Comparison of ENCODE assay signal across 22 cellular contexts in the genomic region with DNA sequence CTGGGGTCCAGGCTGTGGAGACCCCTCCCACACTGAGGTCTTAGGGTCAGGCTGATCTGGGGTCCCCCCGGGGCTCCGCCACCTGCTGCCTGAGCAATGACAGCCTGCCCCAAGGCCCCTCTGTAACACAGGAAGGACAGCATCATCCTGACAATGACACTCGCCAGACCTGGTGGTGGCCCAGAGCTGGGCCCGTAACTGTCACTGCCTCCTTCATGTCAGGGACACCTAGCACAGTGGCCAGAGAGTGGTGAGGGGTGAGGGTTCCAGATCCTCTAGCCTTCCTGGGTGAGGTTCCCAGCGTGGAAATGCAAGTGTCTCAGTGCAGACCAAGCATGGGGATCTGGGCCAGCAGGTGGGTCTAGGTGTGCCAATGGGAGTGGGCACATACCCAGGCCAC. TPM values are rescaled to one million over a fixed set of nuclear protein-coding genes. Genes with fewer than 3 reads are reported as not detected.
DNase-seq lines count a peak whose midpoint lies in the region; ATAC-seq and TF ChIP-seq lines count a peak whose summit lies in the region.
"Had no signal": no experiment of that assay in that cellular context is flagged by ENCODE, and none has a peak within 500 bp of the region (broad histone marks: within the 10 kb centered on the region; RNA-seq: fewer than 3 reads in every experiment).

No MANE protein-coding gene starts in this region.

- peak; percentile 70 for ATAC-seq in Right ventricle myocardium superior (ENCODE audit: poor library complexity)
- no peak for ATAC-seq in right cardiac atrium
- no peak for ATAC-seq in T-helper 17 cell
- no peak for ATAC-seq in GM18867 (IDR thresholded peaks at IDR 0.05; ENCODE audit: unreplicated experiment)

- H3K27me3 ChIP-seq in right cardiac atrium (ENCODE audit: control insufficient read depth, insufficient read depth) (no peaks in the 10 kb centered on the region), mammary epithelial cell (ENCODE audit: insufficient read depth, low read length) (no peaks in the 10 kb centered on the region)
- H3K27me3 ChIP-seq: BE2C had no signal

- TF ChIP-seq CTCF in nephron progenitor cell (IDR thresholded peaks at IDR 0.05): no peak
- no peak for TF ChIP-seq CTCF in mammary epithelial cell (conservative IDR thresholded peaks at IDR 0.05 in 1 of 2, IDR thresholded peaks at IDR 0.05 in 1 of 2; ENCODE audit: extremely low read depth in 1 of 2, insufficient read depth in 1 of 2, low read depth in 1 of 2, low read length in 2 of 2)

- H3K9me3 ChIP-seq in right cardiac atrium (ENCODE audit: control insufficient read depth, low read length): no peaks in the 10 kb centered on the region
- no peaks in the 10 kb centered on the region for H3K9me3 ChIP-seq in T-helper 17 cell (ENCODE audit: control insufficient read depth, low read length, poor library complexity, severe bottlenecking)
- no peaks in the 10 kb centered on the region for H3K9me3 ChIP-seq in mammary epithelial cell (replicated peaks; ENCODE audit: insufficient read depth, low read length)
- H3K9me3 ChIP-seq: A549, BE2C had no signal

- no TSS peak for BruUV-seq in mammary epithelial cell (replicated peaks; lab: Mats Ljungman, UMichigan)

- dilution Hi-C loops in mammary epithelial cell (cut with HindIII; ENCODE audit: low sequenced_read_pairs): loop anchor here (5.0 kb wide), 4 partner anchors 50 to 200 kb away; partner anchors contain the start of gene VASP

- H3K4me2 ChIP-seq in mammary epithelial cell (ENCODE audit: insufficient read depth, low read depth, low read length): no peak overlapping the region
- H3K4me2 ChIP-seq: A549 had no signal

- H3K36me3 ChIP-seq in mammary epithelial cell (ENCODE audit: insufficient read depth, low read length): no peaks in the 10 kb centered on the region
- H3K36me3 ChIP-seq: BE2C had no signal

- CTCF ChIA-PET in mammary epithelial cell (lab: Charles Lee; ENCODE audit: low non-redundant PET): no interaction called here

- peak overlapping the region; percentile 51 for H3K27ac Mint-ChIP-seq in T-helper 17 cell
- peak overlapping the region; percentile 44 for H3K27ac Mint-ChIP-seq in nephron progenitor cell

- H4K20me1 ChIP-seq in mammary epithelial cell (ENCODE audit: insufficient read depth, low read length): no peaks in the 10 kb centered on the region

- no peak overlapping the region for H2AFZ ChIP-seq in mammary epithelial cell (ENCODE audit: low read depth, low read length)
- H2AFZ ChIP-seq: GM23248 had no signal

- H3K9me3 Mint-ChIP-seq in nephron progenitor cell: no peaks in the 10 kb centered on the region

- intact Hi-C loops in Right ventricle myocardium superior (cut with DNase I): loop anchor here (5.0 kb wide), 1 partner anchor 35 kb away; no protein-coding TSS in a partner anchor
- intact Hi-C loops in right cardiac atrium (cut with DNase I): no loop called here
- intact Hi-C loops in mammary epithelial cell (cut with micrococcal nuclease): no loop called here

- H3K36me3 Mint-ChIP-seq in T-helper 17 cell (ENCODE audit: low read depth) (no peaks in the 10 kb centered on the region), nephron progenitor cell (ENCODE audit: low read depth) (peaks cover 12% of the 10 kb centered on the region)

- DNase-seq in Right ventricle myocardium superior: no peak
- no peak for DNase-seq in right cardiac atrium
- DNase-seq in T-helper 17 cell: no peak
- no peak for DNase-seq in nephron progenitor cell
- no peak for DNase-seq in mammary epithelial cell
- DNase-seq in NAMALWA (ENCODE audit: low spot score): no peak
- DNase-seq: BE2C, EL, GF-D8, GM23248, HCEC 1CT, NCI-H1105 treated with DMSO at 0.1 percent for 48 hours, NCI-H1694, NCI-H2081, NCI-H2171, NCI-H345, NCI-H524 treated with DMSO at 0.1 percent for 48 hours, SHP77 treated with DMSO at 0.1 percent for 48 hours, SW 1271 had no signal

- H3K27me3 Mint-ChIP-seq in T-helper 17 cell (no peaks in the 10 kb centered on the region), nephron progenitor cell (ENCODE audit: low read depth, poor library complexity) (peaks cover 16% of the 10 kb centered on the region)

- H3K4me3 Mint-ChIP-seq in T-helper 17 cell (peak overlapping the region; percentile 39), nephron progenitor cell (no peak overlapping the region)

- H3K79me2 ChIP-seq in mammary epithelial cell (ENCODE audit: insufficient read depth, low read length): peaks cover 14% of the 10 kb centered on the region

- H3K9ac ChIP-seq in mammary epithelial cell (ENCODE audit: insufficient read depth, low read length): no peak overlapping the region
- H3K9ac ChIP-seq: GM23248 had no signal

- H3K4me1 Mint-ChIP-seq in T-helper 17 cell (peaks cover 14% of the 10 kb centered on the region), nephron progenitor cell (peaks cover 21% of the 10 kb centered on the region)

- peaks cover 8% of the 10 kb centered on the region for H3K4me1 ChIP-seq in right cardiac atrium (ENCODE audit: control insufficient read depth, insufficient read depth, low read length)
- H3K4me1 ChIP-seq in mammary epithelial cell (ENCODE audit: insufficient read depth, low read length): peaks cover 20% of the 10 kb centered on the region
- H3K4me1 ChIP-seq: A549, BE2C had no signal

- H3K4me3 ChIP-seq in right cardiac atrium (ENCODE audit: low read length): no peak overlapping the region
- no peak overlapping the region for H3K4me3 ChIP-seq in mammary epithelial cell (replicated peaks in 1 of 3; ENCODE audit: insufficient read depth in 1 of 3, low read depth in 2 of 3, low read length in 3 of 3)
- H3K4me3 ChIP-seq: A549, GM23248, SK-N-MC had no signal

- in situ Hi-C loops in mammary epithelial cell (cut with MboI; ENCODE audit: low sequenced_read_pairs in 2 of 2): loop anchor here in 1 of 2 donors (5.0 kb wide), 1 partner anchor 35 kb away; no protein-coding TSS in a partner anchor

- H3K27ac ChIP-seq in right cardiac atrium (ENCODE audit: low read length): no peak overlapping the region
- no peak overlapping the region for H3K27ac ChIP-seq in mammary epithelial cell (ENCODE audit: insufficient read depth, low read depth, low read length)
- H3K27ac ChIP-seq: A549, GM23248, SK-N-MC had no signal

- whole genome bisulfite sequencing in right cardiac atrium: 73% methylated on average over 5 of the region's 5 CpGs
- 100% methylated on average over 5 of the region's 5 CpGs for WGBS in mammary epithelial cell (ENCODE audit: low coverage, missing lambda C conversion rate)

RNA-seq across cellular contexts. Expression of gene OPA3, which starts 27.8 kb away (rescaled TPM):
- 22.8 TPM for total RNA-seq in Right ventricle myocardium superior
- 10 to 100 TPM; 20.7 to 27.6 (median 24.1) TPM for total RNA-seq in right cardiac atrium
- 17.5 TPM for polyA plus RNA-seq in right cardiac atrium
- 1 to 10 TPM; 8.3 to 9.4 TPM for total RNA-seq in T-helper 17 cell
- total RNA-seq in mammary epithelial cell: 10 to 100 TPM; 13.7 to 17.4 TPM
- 20.3 TPM for polyA plus RNA-seq in mammary epithelial cell
- 22.0 TPM for polyA minus RNA-seq in mammary epithelial cell

RNA-seq across cellular contexts. Expression of gene GPR4, which starts 45.2 kb away (rescaled TPM):
- total RNA-seq in Right ventricle myocardium superior (5.3 TPM), right cardiac atrium (10 to 100 TPM in 1 of 4 donors, 1 to 10 TPM in 3; 3.7 to 11.3 (median 4.7) TPM), T-helper 17 cell (not detected), mammary epithelial cell (not detected)
- polyA plus RNA-seq in right cardiac atrium (7.7 TPM), mammary epithelial cell (0.02 TPM)
- not detected for polyA minus RNA-seq in mammary epithelial cell

RNA-seq across cellular contexts. Expression of gene VASP, which starts 49.6 kb away (rescaled TPM):
- total RNA-seq in Right ventricle myocardium superior (42.9 TPM), right cardiac atrium (10 to 100 TPM; 44.1 to 85.4 (median 47.4) TPM), T-helper 17 cell (100 to 1,000 TPM in 1 of 2 donors, 10 to 100 TPM in 1; 99.7 to 101 TPM), mammary epithelial cell (100 to 1,000 TPM; 160 to 201 TPM)
- polyA plus RNA-seq in right cardiac atrium (42.2 TPM), mammary epithelial cell (93.9 TPM)
- polyA minus RNA-seq in mammary epithelial cell: 122 TPM

RNA-seq across cellular contexts. Expression of gene PPM1N, which starts 58.6 kb away (rescaled TPM):
- total RNA-seq in Right ventricle myocardium superior (0.75 TPM), right cardiac atrium (under 1 TPM in 2 of 4 donors, not detected in 2; 0.24 to 0.96 TPM), T-helper 17 cell (1 to 10 TPM; 3.8 to 8.5 TPM), mammary epithelial cell (1 to 10 TPM; 1.3 to 2.1 TPM)
- polyA plus RNA-seq in right cardiac atrium (0.91 TPM), mammary epithelial cell (2.3 TPM)
- polyA minus RNA-seq in mammary epithelial cell: not detected

RNA-seq across cellular contexts. Expression of gene RTN2, which starts 60.0 kb away (rescaled TPM):
- 29.9 TPM for total RNA-seq in Right ventricle myocardium superior
- total RNA-seq in right cardiac atrium: 10 to 100 TPM; 18.7 to 26.4 (median 20.4) TPM
- polyA plus RNA-seq in right cardiac atrium: 20.2 TPM
- 1 to 10 TPM; 2.3 to 6.2 TPM for total RNA-seq in T-helper 17 cell
- total RNA-seq in mammary epithelial cell: 10 to 100 TPM; 11.0 to 16.9 TPM
- polyA plus RNA-seq in mammary epithelial cell: 11.5 TPM
- 11.9 TPM for polyA minus RNA-seq in mammary epithelial cell
